1 cellular context compared by ENCODE assay signal in the genomic region with DNA sequence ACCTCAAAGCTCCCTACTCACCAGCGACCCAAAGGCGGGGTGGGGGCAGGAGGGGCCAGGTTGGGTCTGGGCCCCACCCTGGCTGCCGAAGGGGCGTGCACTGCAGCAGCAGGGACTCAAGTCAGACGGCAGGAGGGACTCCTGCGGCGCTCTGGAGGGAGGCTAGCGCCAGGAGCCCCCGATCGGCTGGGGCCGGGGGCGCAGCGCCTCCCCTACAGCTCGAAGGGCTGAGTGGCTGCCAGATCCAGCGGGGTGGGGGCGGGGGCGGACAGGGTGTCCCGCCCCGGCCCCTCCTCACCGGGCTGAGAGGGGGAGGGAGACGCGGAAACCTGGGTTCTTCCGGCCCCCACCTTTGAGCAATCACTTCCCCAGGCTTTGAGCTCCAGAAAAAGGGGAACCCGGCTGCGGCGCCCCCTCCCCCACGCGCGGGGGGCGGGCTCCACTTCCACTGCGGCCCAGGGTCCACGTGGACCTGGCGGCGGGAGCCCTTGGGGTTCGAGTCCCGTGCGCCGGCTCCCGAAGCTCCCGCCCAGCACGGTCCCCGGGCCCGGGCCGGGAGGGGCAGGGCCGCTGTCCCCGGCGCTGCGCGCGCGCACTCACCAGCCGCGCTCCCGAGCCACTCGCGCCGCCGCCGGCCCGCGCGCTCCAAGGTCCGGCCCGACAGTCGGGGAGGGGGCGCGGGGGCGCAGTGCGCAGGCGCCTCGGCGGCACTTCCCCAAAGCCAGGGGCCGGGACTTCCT.
TF ChIP-seq lines count a peak whose summit lies in the region.

Gene RGS19, minus strand, starts transcription at position 246 of the 740 bp plus-strand sequence. CDS start 2,632 bp downstream, outside the sequence.

TF ChIP-seq in HepG2, 621 proteins besides CTCF, POLR2A, EP300 and RAD21 (continued from another document and continues in another):
- TF ChIP-seq, protein P1, sequence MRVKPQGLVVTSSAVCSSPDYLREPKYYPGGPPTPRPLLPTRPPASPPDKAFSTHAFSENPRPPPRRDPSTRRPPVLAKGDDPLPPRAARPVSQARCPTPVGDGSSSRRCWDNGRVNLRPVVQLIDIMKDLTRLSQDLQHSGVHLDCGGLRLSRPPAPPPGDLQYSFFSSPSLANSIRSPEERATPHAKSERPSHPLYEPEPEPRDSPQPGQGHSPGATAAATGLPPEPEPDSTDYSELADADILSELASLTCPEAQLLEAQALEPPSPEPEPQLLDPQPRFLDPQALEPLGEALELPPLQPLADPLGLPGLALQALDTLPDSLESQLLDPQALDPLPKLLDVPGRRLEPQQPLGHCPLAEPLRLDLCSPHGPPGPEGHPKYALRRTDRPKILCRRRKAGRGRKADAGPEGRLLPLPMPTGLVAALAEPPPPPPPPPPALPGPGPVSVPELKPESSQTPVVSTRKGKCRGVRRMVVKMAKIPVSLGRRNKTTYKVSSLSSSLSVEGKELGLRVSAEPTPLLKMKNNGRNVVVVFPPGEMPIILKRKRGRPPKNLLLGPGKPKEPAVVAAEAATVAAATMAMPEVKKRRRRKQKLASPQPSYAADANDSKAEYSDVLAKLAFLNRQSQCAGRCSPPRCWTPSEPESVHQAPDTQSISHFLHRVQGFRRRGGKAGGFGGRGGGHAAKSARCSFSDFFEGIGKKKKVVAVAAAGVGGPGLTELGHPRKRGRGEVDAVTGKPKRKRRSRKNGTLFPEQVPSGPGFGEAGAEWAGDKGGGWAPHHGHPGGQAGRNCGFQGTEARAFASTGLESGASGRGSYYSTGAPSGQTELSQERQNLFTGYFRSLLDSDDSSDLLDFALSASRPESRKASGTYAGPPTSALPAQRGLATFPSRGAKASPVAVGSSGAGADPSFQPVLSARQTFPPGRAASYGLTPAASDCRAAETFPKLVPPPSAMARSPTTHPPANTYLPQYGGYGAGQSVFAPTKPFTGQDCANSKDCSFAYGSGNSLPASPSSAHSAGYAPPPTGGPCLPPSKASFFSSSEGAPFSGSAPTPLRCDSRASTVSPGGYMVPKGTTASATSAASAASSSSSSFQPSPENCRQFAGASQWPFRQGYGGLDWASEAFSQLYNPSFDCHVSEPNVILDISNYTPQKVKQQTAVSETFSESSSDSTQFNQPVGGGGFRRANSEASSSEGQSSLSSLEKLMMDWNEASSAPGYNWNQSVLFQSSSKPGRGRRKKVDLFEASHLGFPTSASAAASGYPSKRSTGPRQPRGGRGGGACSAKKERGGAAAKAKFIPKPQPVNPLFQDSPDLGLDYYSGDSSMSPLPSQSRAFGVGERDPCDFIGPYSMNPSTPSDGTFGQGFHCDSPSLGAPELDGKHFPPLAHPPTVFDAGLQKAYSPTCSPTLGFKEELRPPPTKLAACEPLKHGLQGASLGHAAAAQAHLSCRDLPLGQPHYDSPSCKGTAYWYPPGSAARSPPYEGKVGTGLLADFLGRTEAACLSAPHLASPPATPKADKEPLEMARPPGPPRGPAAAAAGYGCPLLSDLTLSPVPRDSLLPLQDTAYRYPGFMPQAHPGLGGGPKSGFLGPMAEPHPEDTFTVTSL (CRISPR knock-in tag; IDR thresholded peaks at IDR 0.05; ENCODE audit: borderline replicate concordance), result no peak
- TF ChIP-seq, protein P2, sequence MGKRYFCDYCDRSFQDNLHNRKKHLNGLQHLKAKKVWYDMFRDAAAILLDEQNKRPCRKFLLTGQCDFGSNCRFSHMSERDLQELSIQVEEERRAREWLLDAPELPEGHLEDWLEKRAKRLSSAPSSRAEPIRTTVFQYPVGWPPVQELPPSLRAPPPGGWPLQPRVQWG (CRISPR knock-in tag; IDR thresholded peaks at IDR 0.05; ENCODE audit: borderline replicate concordance, low read depth), result no peak
- TF ChIP-seq SKI (IDR thresholded peaks at IDR 0.05; ENCODE audit: partially characterized antibody), result peak; percentile 47
- TF ChIP-seq NFYC (CRISPR knock-in tag; IDR thresholded peaks at IDR 0.05), result no peak
- TF ChIP-seq TFDP2 (CRISPR knock-in tag; IDR thresholded peaks at IDR 0.05), result peak; percentile 61; the same call in 1 of the 2 replicates
- no peak for TF ChIP-seq ZNF703 (CRISPR knock-in tag; IDR thresholded peaks at IDR 0.05; ENCODE audit: borderline replicate concordance)
- TF ChIP-seq ETV5 (CRISPR knock-in tag; IDR thresholded peaks at IDR 0.05; ENCODE audit: borderline replicate concordance), result peak; percentile 71
- peak; percentile 45; the same call in 1 of the 2 replicates for TF ChIP-seq HINFP (CRISPR knock-in tag; IDR thresholded peaks at IDR 0.05; ENCODE audit: low read depth)
- TF ChIP-seq ZNF720 (CRISPR knock-in tag; IDR thresholded peaks at IDR 0.05), result peak; percentile 67; the same call in 1 of the 2 replicates
- TF ChIP-seq E2F2 (CRISPR knock-in tag; IDR thresholded peaks at IDR 0.05; ENCODE audit: borderline replicate concordance), result no peak
- TF ChIP-seq, protein P3, sequence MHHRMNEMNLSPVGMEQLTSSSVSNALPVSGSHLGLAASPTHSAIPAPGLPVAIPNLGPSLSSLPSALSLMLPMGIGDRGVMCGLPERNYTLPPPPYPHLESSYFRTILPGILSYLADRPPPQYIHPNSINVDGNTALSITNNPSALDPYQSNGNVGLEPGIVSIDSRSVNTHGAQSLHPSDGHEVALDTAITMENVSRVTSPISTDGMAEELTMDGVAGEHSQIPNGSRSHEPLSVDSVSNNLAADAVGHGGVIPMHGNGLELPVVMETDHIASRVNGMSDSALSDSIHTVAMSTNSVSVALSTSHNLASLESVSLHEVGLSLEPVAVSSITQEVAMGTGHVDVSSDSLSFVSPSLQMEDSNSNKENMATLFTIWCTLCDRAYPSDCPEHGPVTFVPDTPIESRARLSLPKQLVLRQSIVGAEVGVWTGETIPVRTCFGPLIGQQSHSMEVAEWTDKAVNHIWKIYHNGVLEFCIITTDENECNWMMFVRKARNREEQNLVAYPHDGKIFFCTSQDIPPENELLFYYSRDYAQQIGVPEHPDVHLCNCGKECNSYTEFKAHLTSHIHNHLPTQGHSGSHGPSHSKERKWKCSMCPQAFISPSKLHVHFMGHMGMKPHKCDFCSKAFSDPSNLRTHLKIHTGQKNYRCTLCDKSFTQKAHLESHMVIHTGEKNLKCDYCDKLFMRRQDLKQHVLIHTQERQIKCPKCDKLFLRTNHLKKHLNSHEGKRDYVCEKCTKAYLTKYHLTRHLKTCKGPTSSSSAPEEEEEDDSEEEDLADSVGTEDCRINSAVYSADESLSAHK (CRISPR knock-in tag; IDR thresholded peaks at IDR 0.05; ENCODE audit: borderline replicate concordance), result no peak
- TF ChIP-seq ZNF232 (CRISPR knock-in tag; IDR thresholded peaks at IDR 0.05; ENCODE audit: borderline replicate concordance), result no peak
- no peak for TF ChIP-seq NFKB2 (CRISPR knock-in tag; IDR thresholded peaks at IDR 0.05; ENCODE audit: borderline replicate concordance)
- no peak for TF ChIP-seq ZNF460 (CRISPR knock-in tag; IDR thresholded peaks at IDR 0.05; ENCODE audit: borderline replicate concordance)
- TF ChIP-seq ZNF124 (CRISPR knock-in tag; IDR thresholded peaks at IDR 0.05), result no peak
- TF ChIP-seq FOXK1 (CRISPR knock-in tag; IDR thresholded peaks at IDR 0.05; ENCODE audit: borderline replicate concordance, low read depth), result no peak
- no peak for TF ChIP-seq ZNF841 (CRISPR knock-in tag; IDR thresholded peaks at IDR 0.05; ENCODE audit: borderline replicate concordance)
- TF ChIP-seq, protein P4, sequence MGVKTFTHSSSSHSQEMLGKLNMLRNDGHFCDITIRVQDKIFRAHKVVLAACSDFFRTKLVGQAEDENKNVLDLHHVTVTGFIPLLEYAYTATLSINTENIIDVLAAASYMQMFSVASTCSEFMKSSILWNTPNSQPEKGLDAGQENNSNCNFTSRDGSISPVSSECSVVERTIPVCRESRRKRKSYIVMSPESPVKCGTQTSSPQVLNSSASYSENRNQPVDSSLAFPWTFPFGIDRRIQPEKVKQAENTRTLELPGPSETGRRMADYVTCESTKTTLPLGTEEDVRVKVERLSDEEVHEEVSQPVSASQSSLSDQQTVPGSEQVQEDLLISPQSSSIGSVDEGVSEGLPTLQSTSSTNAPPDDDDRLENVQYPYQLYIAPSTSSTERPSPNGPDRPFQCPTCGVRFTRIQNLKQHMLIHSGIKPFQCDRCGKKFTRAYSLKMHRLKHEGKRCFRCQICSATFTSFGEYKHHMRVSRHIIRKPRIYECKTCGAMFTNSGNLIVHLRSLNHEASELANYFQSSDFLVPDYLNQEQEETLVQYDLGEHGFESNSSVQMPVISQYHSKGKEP (CRISPR knock-in tag; IDR thresholded peaks at IDR 0.05), result no peak
- TF ChIP-seq POLR2AphosphoS5 (IDR thresholded peaks at IDR 0.05; ENCODE audit: low read depth, low read length), result no peak; the same call in 1 of the 2 replicates
- no peak for TF ChIP-seq MIER3 (CRISPR knock-in tag; IDR thresholded peaks at IDR 0.05; ENCODE audit: borderline replicate concordance)
- peak; percentile 40 for TF ChIP-seq RBM39 (IDR thresholded peaks at IDR 0.05; ENCODE audit: low read depth, low read length, poor library complexity, severe bottlenecking)
- peak; percentile 70; the same call in 1 of the 2 replicates for TF ChIP-seq CHD4 (IDR thresholded peaks at IDR 0.05; ENCODE audit: borderline replicate concordance, low read length)
- no peak for TF ChIP-seq ZNF253 (CRISPR knock-in tag; IDR thresholded peaks at IDR 0.05; ENCODE audit: borderline replicate concordance)
- peak; percentile 63; the same call in 1 of the 2 replicates for TF ChIP-seq EEA1 (CRISPR knock-in tag; IDR thresholded peaks at IDR 0.05; ENCODE audit: borderline replicate concordance)
- no peak for TF ChIP-seq KLF6 (CRISPR knock-in tag; IDR thresholded peaks at IDR 0.05)
- TF ChIP-seq TBX2 (CRISPR knock-in tag; IDR thresholded peaks at IDR 0.05; ENCODE audit: borderline replicate concordance), result no peak
- TF ChIP-seq CEBPB (IDR thresholded peaks at IDR 0.05; ENCODE audit: borderline replicate concordance, low read depth, low read length), result no peak
- no peak for TF ChIP-seq BHLHE40 (IDR thresholded peaks at IDR 0.05; ENCODE audit: low read length)
- no peak for TF ChIP-seq ZNF644 (CRISPR knock-in tag; IDR thresholded peaks at IDR 0.05; ENCODE audit: low read depth)
- TF ChIP-seq, protein P5, sequence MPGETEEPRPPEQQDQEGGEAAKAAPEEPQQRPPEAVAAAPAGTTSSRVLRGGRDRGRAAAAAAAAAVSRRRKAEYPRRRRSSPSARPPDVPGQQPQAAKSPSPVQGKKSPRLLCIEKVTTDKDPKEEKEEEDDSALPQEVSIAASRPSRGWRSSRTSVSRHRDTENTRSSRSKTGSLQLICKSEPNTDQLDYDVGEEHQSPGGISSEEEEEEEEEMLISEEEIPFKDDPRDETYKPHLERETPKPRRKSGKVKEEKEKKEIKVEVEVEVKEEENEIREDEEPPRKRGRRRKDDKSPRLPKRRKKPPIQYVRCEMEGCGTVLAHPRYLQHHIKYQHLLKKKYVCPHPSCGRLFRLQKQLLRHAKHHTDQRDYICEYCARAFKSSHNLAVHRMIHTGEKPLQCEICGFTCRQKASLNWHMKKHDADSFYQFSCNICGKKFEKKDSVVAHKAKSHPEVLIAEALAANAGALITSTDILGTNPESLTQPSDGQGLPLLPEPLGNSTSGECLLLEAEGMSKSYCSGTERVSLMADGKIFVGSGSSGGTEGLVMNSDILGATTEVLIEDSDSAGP (CRISPR knock-in tag; IDR thresholded peaks at IDR 0.05; ENCODE audit: borderline replicate concordance), result peak; percentile 73; the same call in 1 of the 2 replicates
- TF ChIP-seq, protein P6, sequence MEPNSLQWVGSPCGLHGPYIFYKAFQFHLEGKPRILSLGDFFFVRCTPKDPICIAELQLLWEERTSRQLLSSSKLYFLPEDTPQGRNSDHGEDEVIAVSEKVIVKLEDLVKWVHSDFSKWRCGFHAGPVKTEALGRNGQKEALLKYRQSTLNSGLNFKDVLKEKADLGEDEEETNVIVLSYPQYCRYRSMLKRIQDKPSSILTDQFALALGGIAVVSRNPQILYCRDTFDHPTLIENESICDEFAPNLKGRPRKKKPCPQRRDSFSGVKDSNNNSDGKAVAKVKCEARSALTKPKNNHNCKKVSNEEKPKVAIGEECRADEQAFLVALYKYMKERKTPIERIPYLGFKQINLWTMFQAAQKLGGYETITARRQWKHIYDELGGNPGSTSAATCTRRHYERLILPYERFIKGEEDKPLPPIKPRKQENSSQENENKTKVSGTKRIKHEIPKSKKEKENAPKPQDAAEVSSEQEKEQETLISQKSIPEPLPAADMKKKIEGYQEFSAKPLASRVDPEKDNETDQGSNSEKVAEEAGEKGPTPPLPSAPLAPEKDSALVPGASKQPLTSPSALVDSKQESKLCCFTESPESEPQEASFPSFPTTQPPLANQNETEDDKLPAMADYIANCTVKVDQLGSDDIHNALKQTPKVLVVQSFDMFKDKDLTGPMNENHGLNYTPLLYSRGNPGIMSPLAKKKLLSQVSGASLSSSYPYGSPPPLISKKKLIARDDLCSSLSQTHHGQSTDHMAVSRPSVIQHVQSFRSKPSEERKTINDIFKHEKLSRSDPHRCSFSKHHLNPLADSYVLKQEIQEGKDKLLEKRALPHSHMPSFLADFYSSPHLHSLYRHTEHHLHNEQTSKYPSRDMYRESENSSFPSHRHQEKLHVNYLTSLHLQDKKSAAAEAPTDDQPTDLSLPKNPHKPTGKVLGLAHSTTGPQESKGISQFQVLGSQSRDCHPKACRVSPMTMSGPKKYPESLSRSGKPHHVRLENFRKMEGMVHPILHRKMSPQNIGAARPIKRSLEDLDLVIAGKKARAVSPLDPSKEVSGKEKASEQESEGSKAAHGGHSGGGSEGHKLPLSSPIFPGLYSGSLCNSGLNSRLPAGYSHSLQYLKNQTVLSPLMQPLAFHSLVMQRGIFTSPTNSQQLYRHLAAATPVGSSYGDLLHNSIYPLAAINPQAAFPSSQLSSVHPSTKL (CRISPR knock-in tag; IDR thresholded peaks at IDR 0.05), result no peak
- TF ChIP-seq MAF1 (CRISPR knock-in tag; IDR thresholded peaks at IDR 0.05; ENCODE audit: borderline replicate concordance), result no peak; the same call in 1 of the 2 replicates
- TF ChIP-seq ZBTB20 (CRISPR knock-in tag; IDR thresholded peaks at IDR 0.05; ENCODE audit: borderline replicate concordance, low read depth), result no peak; the same call in 1 of the 2 replicates
